Comparison of ENCODE assay signal across 17 cellular contexts in genomic region chr11:12241401-12241800, GRCh38.
A peak's percentile ranks its signal among the peaks of the same experiment; 100 is the strongest.
DNase-seq lines count a peak whose midpoint lies in the region; ATAC-seq, FAIRE-seq and TF ChIP-seq lines count a peak whose summit lies in the region.
"Had no signal": no experiment of that assay in that cellular context is flagged by ENCODE, and none has a peak within 500 bp of the region (broad histone marks: within the 10 kb centered on the region; RNA-seq: fewer than 3 reads in every experiment).

No MANE protein-coding gene starts in this region.

- WGBS in K562 (ENCODE audit: insufficient coverage, low coverage, missing lambda C conversion rate), result 81% methylated on average over 7 of the region's 7 CpGs
- 88 to 92% methylated on average over 7 of the region's 7 CpGs for WGBS in sigmoid colon, 2 donors

- H4K20me1 ChIP-seq in K562 (replicated peaks; ENCODE audit: control insufficient read depth, insufficient read depth, low read length), result no peaks in the 10 kb centered on the region

- no peak overlapping the region for H3K4me3 Mint-ChIP-seq in T-helper 1 cell treated with Interleukin-12 subunit alpha and Interleukin-12 subunit beta and Interleukin-4 antibody, amounts not matched to agents 30 μg/mL and 1 μg/mL, for 36 hours
- H3K4me3 Mint-ChIP-seq: activated CD4-positive, alpha-beta memory T cell treated with anti-CD3 and anti-CD28 coated beads for 36 hours; stimulated activated naive CD8-positive, alpha-beta T cell treated with anti-CD3 and anti-CD28 coated beads, Interleukin-15, Interleukin-2, amounts not matched to agents 100 ng/mL and 50 ng/mL, for 24 hours had no signal

- no peak overlapping the region for H3K9ac ChIP-seq in K562 (ENCODE audit: insufficient read depth in 1 of 2, low read depth in 2 of 2, low read length in 2 of 2)

- no peak overlapping the region for H2AFZ ChIP-seq in K562 (ENCODE audit: low read depth, low read length)

- H3K9me3 Mint-ChIP-seq in T-helper 1 cell treated with Interleukin-12 subunit alpha and Interleukin-12 subunit beta and Interleukin-4 antibody, amounts not matched to agents 30 μg/mL and 1 μg/mL, for 36 hours, result no peaks in the 10 kb centered on the region
- H3K9me3 Mint-ChIP-seq: activated CD4-positive, alpha-beta memory T cell treated with anti-CD3 and anti-CD28 coated beads for 36 hours; stimulated activated naive CD8-positive, alpha-beta T cell treated with anti-CD3 and anti-CD28 coated beads, Interleukin-15, Interleukin-2, amounts not matched to agents 100 ng/mL and 50 ng/mL, for 24 hours had no signal

- ATAC-seq in K562 (no peak), GM21390 (IDR thresholded peaks at IDR 0.05; ENCODE audit: unreplicated experiment) (no peak), HG03135 (IDR thresholded peaks at IDR 0.05; ENCODE audit: unreplicated experiment) (no peak)
- ATAC-seq: esophagus mucosa had no signal

- TF ChIP-seq RAD21 in K562 (CRISPR knock-in tag; conservative IDR thresholded peaks at IDR 0.05 in 1 of 2, IDR thresholded peaks at IDR 0.05 in 1 of 2), result no peak

- no peaks in the 10 kb centered on the region for H3K9me1 ChIP-seq in K562 (ENCODE audit: control insufficient read depth, insufficient read depth, low read length)

- no peak overlapping the region for H3K4me3 ChIP-seq in K562
- no peak overlapping the region for H3K4me3 ChIP-seq in sigmoid colon
- H3K4me3 ChIP-seq: HAP-1 had no signal

- no peaks in the 10 kb centered on the region for H3K36me3 ChIP-seq in KOPT-K1 (ENCODE audit: insufficient read depth, low read length)
- H3K36me3 ChIP-seq in K562 (ENCODE audit: control insufficient read depth, insufficient read depth, low read length), result peaks cover 39% of the 10 kb centered on the region
- peaks cover 0 to 9% (median 6%) of the 10 kb centered on the region in 4 donors for H3K36me3 ChIP-seq in sigmoid colon
- H3K36me3 ChIP-seq: HAP-1 had no signal

- H3K27ac ChIP-seq in KOPT-K1 (ENCODE audit: low read depth, low read length, poor library complexity, severe bottlenecking), result peak overlapping the region; percentile 65
- no peak overlapping the region for H3K27ac ChIP-seq in K562 (ENCODE audit: extremely low read depth, low read depth, low read length)
- H3K27ac ChIP-seq in sigmoid colon, result peak overlapping the region in 3 of 4 donors; percentile 29 to 89 (median 88)

- H3K36me3 Mint-ChIP-seq in T-helper 1 cell treated with Interleukin-12 subunit alpha and Interleukin-12 subunit beta and Interleukin-4 antibody, amounts not matched to agents 30 μg/mL and 1 μg/mL, for 36 hours (ENCODE audit: low read depth), result peaks cover 46% of the 10 kb centered on the region

- H3K27me3 Mint-ChIP-seq in T-helper 1 cell treated with Interleukin-12 subunit alpha and Interleukin-12 subunit beta and Interleukin-4 antibody, amounts not matched to agents 30 μg/mL and 1 μg/mL, for 36 hours (ENCODE audit: low read depth), result no peaks in the 10 kb centered on the region
- H3K27me3 Mint-ChIP-seq: activated CD4-positive, alpha-beta memory T cell treated with anti-CD3 and anti-CD28 coated beads for 36 hours; stimulated activated naive CD8-positive, alpha-beta T cell treated with anti-CD3 and anti-CD28 coated beads, Interleukin-15, Interleukin-2, amounts not matched to agents 100 ng/mL and 50 ng/mL, for 24 hours had no signal

- no peak overlapping the region for H3K4me2 ChIP-seq in K562 (ENCODE audit: insufficient read depth, low read length)

- peak overlapping the region; percentile 29 for H3K27ac Mint-ChIP-seq in T-helper 1 cell treated with Interleukin-12 subunit alpha and Interleukin-12 subunit beta and Interleukin-4 antibody, amounts not matched to agents 30 μg/mL and 1 μg/mL, for 36 hours
- H3K27ac Mint-ChIP-seq: activated CD4-positive, alpha-beta memory T cell treated with anti-CD3 and anti-CD28 coated beads for 36 hours had no signal

- CTCF ChIA-PET in K562 (lab: Yijun Ruan, JAX; ENCODE audit: low intra/inter-chr PET ratio), result no interaction called here

- H3K79me2 ChIP-seq in K562 (ENCODE audit: control insufficient read depth, insufficient read depth, low read length), result no peaks in the 10 kb centered on the region

- TF ChIP-seq POLR2A in K562 (conservative IDR thresholded peaks at IDR 0.05), result no peak
- no peak for TF ChIP-seq POLR2A in sigmoid colon (IDR thresholded peaks at IDR 0.05)

- in situ Hi-C loops in K562 (cut with MboI), result no loop called here

- POLR2A ChIA-PET in K562 (lab: Yijun Ruan, JAX), result interaction anchor here (0.5 to 1.1 kb wide), 2 partner anchors 8 to 929 kb away, joined by 3 to 4 read pairs; no protein-coding TSS in a partner anchor

- H3K27me3 ChIP-seq in K562 (ENCODE audit: control insufficient read depth in 2 of 2, insufficient read depth in 2 of 2, low read length in 2 of 2) (no peaks in the 10 kb centered on the region), sigmoid colon (no peaks in the 10 kb centered on the region)

- FAIRE-seq in K562 (lab: Jason Lieb, UNC), result no peak
- FAIRE-seq: GM19239, urothelium cell line had no signal

- H3K9me3 ChIP-seq in KOPT-K1 (ENCODE audit: insufficient read depth, low read length, poor library complexity, severe bottlenecking), result no peaks in the 10 kb centered on the region
- H3K9me3 ChIP-seq in K562 (replicated peaks; ENCODE audit: control insufficient read depth, insufficient read depth, low read depth, low read length), result no peaks in the 10 kb centered on the region
- H3K9me3 ChIP-seq in sigmoid colon, result no peaks in the 10 kb centered on the region
- H3K9me3 ChIP-seq: HAP-1 had no signal

- H3K4me1 Mint-ChIP-seq in T-helper 1 cell treated with Interleukin-12 subunit alpha and Interleukin-12 subunit beta and Interleukin-4 antibody, amounts not matched to agents 30 μg/mL and 1 μg/mL, for 36 hours (ENCODE audit: low read depth), result peaks cover 34% of the 10 kb centered on the region

- TF ChIP-seq EP300 in K562 (IDR thresholded peaks at IDR 0.05; ENCODE audit: low read length) (no peak), sigmoid colon (IDR thresholded peaks at IDR 0.05) (no peak)

- DNase-seq in T-helper 1 cell (no peak), K562 (ENCODE audit: extremely low read depth in 1 of 4, low spot score in 3 of 4) (no peak), sigmoid colon (no peak), DMS79 (lab: John Stamatoyannopoulos, UW) (no peak)
- DNase-seq: activated CD4-positive, alpha-beta memory T cell treated with anti-CD3 and anti-CD28 coated beads for 36 hours; activated T-cell treated with anti-CD3 and anti-CD28 coated beads, Interleukin-2, amount 50 U/mL, for 48 hours; NCI-H2171 treated with DMSO at 0.1 percent for 48 hours; retina had no signal

- no peak for TF ChIP-seq CTCF in K562 (IDR thresholded peaks at IDR 0.05 in 2 of 3, conservative IDR thresholded peaks at IDR 0.05 in 1 of 3; ENCODE audit: insufficient read depth in 2 of 3, low read depth in 1 of 3, low read length in 3 of 3)
- no peak for TF ChIP-seq CTCF in sigmoid colon (IDR thresholded peaks at IDR 0.05)

- BruUV-seq in K562 (replicated peaks; lab: Mats Ljungman, UMichigan), result no TSS peak

- intact Hi-C loops in K562 (cut with micrococcal nuclease), result no loop called here
- intact Hi-C loops in sigmoid colon (cut with DNase I), result no loop called here

- H3K4me1 ChIP-seq in K562 (replicated peaks in 1 of 2; ENCODE audit: control insufficient read depth in 2 of 2, insufficient read depth in 2 of 2, low read length in 2 of 2) (peaks cover 13 to 17% of the 10 kb centered on the region in 2 experiments; a peak in 4 of 5 replicates), sigmoid colon (peaks cover 0 to 100% (median 88%) of the 10 kb centered on the region in 4 donors)
- H3K4me1 ChIP-seq: HAP-1 had no signal

TF ChIP-seq in K562, 482 proteins besides CTCF, POLR2A, EP300 and RAD21:
- no peak for TF ChIP-seq ZNF76 (CRISPR knock-in tag; IDR thresholded peaks at IDR 0.05; ENCODE audit: borderline replicate concordance)
- TF ChIP-seq ZNF316 (IDR thresholded peaks at IDR 0.05), result peak; percentile 27; the same call in 1 of the 2 replicates
